1 cellular context compared by ENCODE assay signal in genomic region chr13:114118763-114119123, GRCh38.
TF ChIP-seq lines count a peak whose summit lies in the region.

No MANE protein-coding gene starts in this region.

TF ChIP-seq in HepG2, 621 proteins besides CTCF, POLR2A, EP300 and RAD21 (continued from another document):
- TF ChIP-seq ATF7-NPFF (CRISPR knock-in tag; IDR thresholded peaks at IDR 0.05; ENCODE audit: low read depth) (no peak), TEAD3 (CRISPR knock-in tag; optimal IDR thresholded peaks at IDR 0.05; ENCODE audit: borderline replicate concordance) (peak; percentile 28), ZNF740 (CRISPR knock-in tag; IDR thresholded peaks at IDR 0.05) (no peak), MAFK (conservative IDR thresholded peaks at IDR 0.05 in 1 of 2, IDR thresholded peaks at IDR 0.05 in 1 of 2; ENCODE audit: low read length in 2 of 2) (no peak), PHB2 (IDR thresholded peaks at IDR 0.05; ENCODE audit: partially characterized antibody) (no peak)
